16 cellular contexts compared by ENCODE assay signal in genomic region chr15:54803987-54804386, GRCh38.
"Had no signal": no experiment of that assay in that cellular context is flagged by ENCODE, and none has a peak within 500 bp of the region (broad histone marks: within the 10 kb centered on the region; RNA-seq: fewer than 3 reads in every experiment).

No MANE protein-coding gene starts in this region.

- H3K4me3 Mint-ChIP-seq: activated CD8-positive, alpha-beta memory T cell treated with anti-CD3 and anti-CD28 coated beads, Interleukin-2, amount 10 ng/mL, durations not matched to agents 7 days and 5 days; activated naive CD4-positive, alpha-beta T cell treated with anti-CD3 and anti-CD28 coated beads, Interleukin-2, amount 10 ng/mL, durations not matched to agents 7 days and 5 days; effector memory CD8-positive, alpha-beta T cell; nephron progenitor cell had no signal

- ATAC-seq: activated CD8-positive, alpha-beta memory T cell treated with anti-CD3 and anti-CD28 coated beads, Interleukin-2, amount 10 ng/mL, durations not matched to agents 7 days and 5 days; heart left ventricle had no signal

- H3K27ac ChIP-seq: transverse colon, vagina had no signal

- H3K9me3 ChIP-seq: gastrocnemius medialis, heart left ventricle, transverse colon, vagina had no signal

- H3K36me3 ChIP-seq: gastrocnemius medialis, heart left ventricle, transverse colon, vagina had no signal

- FAIRE-seq: astrocyte, bronchial epithelial cell had no signal

- H3K4me1 Mint-ChIP-seq: activated CD8-positive, alpha-beta memory T cell treated with anti-CD3 and anti-CD28 coated beads, Interleukin-2, amount 10 ng/mL, durations not matched to agents 7 days and 5 days; activated naive CD4-positive, alpha-beta T cell treated with anti-CD3 and anti-CD28 coated beads, Interleukin-2, amount 10 ng/mL, durations not matched to agents 7 days and 5 days; nephron progenitor cell had no signal

- H3K36me3 Mint-ChIP-seq: activated CD8-positive, alpha-beta memory T cell treated with anti-CD3 and anti-CD28 coated beads, Interleukin-2, amount 10 ng/mL, durations not matched to agents 7 days and 5 days; activated naive CD4-positive, alpha-beta T cell treated with anti-CD3 and anti-CD28 coated beads, Interleukin-2, amount 10 ng/mL, durations not matched to agents 7 days and 5 days had no signal

- H3K4me1 ChIP-seq: gastrocnemius medialis, transverse colon, vagina had no signal

- H3K27me3 Mint-ChIP-seq: activated CD8-positive, alpha-beta memory T cell treated with anti-CD3 and anti-CD28 coated beads, Interleukin-2, amount 10 ng/mL, durations not matched to agents 7 days and 5 days; activated naive CD4-positive, alpha-beta T cell treated with anti-CD3 and anti-CD28 coated beads, Interleukin-2, amount 10 ng/mL, durations not matched to agents 7 days and 5 days had no signal

- DNase-seq: activated CD4-positive, alpha-beta T cell treated with anti-CD3 and anti-CD28 coated beads for 1 hour; activated CD4-positive, alpha-beta T cell treated with anti-CD3 and anti-CD28 coated beads, Interleukin-2, amount 50 U/mL, for 48 hours; activated CD8-positive, alpha-beta memory T cell treated with anti-CD3 and anti-CD28 coated beads, Interleukin-2, amount 10 ng/mL, durations not matched to agents 7 days and 5 days; activated naive CD4-positive, alpha-beta T cell treated with anti-CD3 and anti-CD28 coated beads, Interleukin-2, amount 10 ng/mL, durations not matched to agents 7 days and 5 days; activated T-cell treated with anti-CD3 and anti-CD28 coated beads, Interleukin-2, amount 50 U/mL, for 1 hour; dermis blood vessel endothelial cell; effector memory CD8-positive, alpha-beta T cell; heart left ventricle; nephron progenitor cell; occipital lobe; stimulated activated naive CD4-positive, alpha-beta T cell; transverse colon had no signal

- H3K27me3 ChIP-seq: gastrocnemius medialis, heart left ventricle, transverse colon, vagina had no signal

- H3K27ac Mint-ChIP-seq: activated CD8-positive, alpha-beta memory T cell treated with anti-CD3 and anti-CD28 coated beads, Interleukin-2, amount 10 ng/mL, durations not matched to agents 7 days and 5 days; activated naive CD4-positive, alpha-beta T cell treated with anti-CD3 and anti-CD28 coated beads, Interleukin-2, amount 10 ng/mL, durations not matched to agents 7 days and 5 days; effector memory CD8-positive, alpha-beta T cell; nephron progenitor cell had no signal

- H3K9me3 Mint-ChIP-seq: activated naive CD4-positive, alpha-beta T cell treated with anti-CD3 and anti-CD28 coated beads, Interleukin-2, amount 10 ng/mL, durations not matched to agents 7 days and 5 days; effector memory CD8-positive, alpha-beta T cell; nephron progenitor cell had no signal

- H3K4me3 ChIP-seq: gastrocnemius medialis, heart left ventricle, transverse colon, vagina had no signal
